8 cellular contexts compared by ENCODE assay signal in the genomic region with DNA sequence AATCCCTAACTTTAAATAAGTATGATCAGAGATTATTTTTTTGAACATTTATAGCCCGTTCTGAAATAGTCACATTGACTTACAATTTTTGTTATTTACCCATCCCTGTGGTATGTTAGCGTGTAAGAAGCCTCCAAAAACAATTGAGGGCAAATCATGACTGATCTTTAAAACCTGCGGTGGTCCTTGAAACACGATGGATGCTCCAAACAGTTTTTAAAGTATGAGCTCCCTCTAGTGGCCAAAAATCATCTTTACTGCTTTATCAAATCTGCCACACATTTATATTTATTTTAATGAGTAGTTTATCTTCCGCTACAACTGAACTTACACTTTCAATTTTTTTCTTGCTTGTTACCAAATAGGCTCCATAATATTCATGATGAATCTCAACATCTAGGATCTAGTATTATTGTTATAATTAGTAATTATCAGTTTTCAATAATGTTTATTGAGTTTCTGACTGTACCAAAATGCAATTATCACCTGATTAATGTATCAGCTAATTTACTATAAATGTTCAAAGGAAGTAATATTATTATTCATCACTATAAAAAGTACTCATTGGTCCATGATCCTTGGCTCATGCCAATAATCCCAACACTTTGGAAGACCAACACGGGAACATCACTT. TPM values are rescaled to one million over a fixed set of nuclear protein-coding genes. Genes with fewer than 3 reads are reported as not detected.
DNase-seq lines count a peak whose midpoint lies in the region; ATAC-seq and TF ChIP-seq lines count a peak whose summit lies in the region.

No MANE protein-coding gene starts in this region.

- H3K9me3 ChIP-seq in OCI-LY3 (ENCODE audit: insufficient read depth, low read length) = no peaks in the 10 kb centered on the region

- H3K4me3 Mint-ChIP-seq in CD14-positive monocyte = no peak overlapping the region

- DNase-seq in CD14-positive monocyte (ENCODE audit: low spot score) = no peak
- peak; percentile 77 to 83 for DNase-seq in Kasumi-1 (lab: John Stamatoyannopoulos, UW)
- DNase-seq in coronary artery (ENCODE audit: low spot score) = no peak
- DNase-seq in midbrain (lab: John Stamatoyannopoulos, UW) = peak; percentile 64
- DNase-seq in activated CD4-positive, CD25-positive, alpha-beta regulatory T cell treated with anti-CD3 and anti-CD28 coated beads, Interleukin-2, amount 50 U/mL, for 72 hours = no peak
- no peak for DNase-seq in mucosa of gallbladder (ENCODE audit: low spot score)

- intact Hi-C loops in CD14-positive monocyte (cut with micrococcal nuclease) = loop anchor here (5.0 to 10.0 kb wide), 3 partner anchors 1125 to 1725 kb away; no protein-coding TSS in a partner anchor

- no peak overlapping the region for H3K27ac Mint-ChIP-seq in CD14-positive monocyte

- peak overlapping the region; percentile 56 for H3K4me2 ChIP-seq in OCI-LY3 (ENCODE audit: low read length)

- no peaks in the 10 kb centered on the region for H4K20me1 ChIP-seq in OCI-LY3 (ENCODE audit: insufficient read depth, low read length)

- H3K9me3 Mint-ChIP-seq in CD14-positive monocyte = no peaks in the 10 kb centered on the region

- no peaks in the 10 kb centered on the region for H3K27me3 ChIP-seq in OCI-LY3 (ENCODE audit: low read depth, low read length)

- H3K4me3 ChIP-seq in OCI-LY3 (ENCODE audit: low read length) (no peak overlapping the region), coronary artery (no peak overlapping the region)

- no peak overlapping the region for H3K27ac ChIP-seq in OCI-LY3 (ENCODE audit: low read length)
- H3K27ac ChIP-seq in coronary artery = no peak overlapping the region

- H3K27me3 Mint-ChIP-seq in CD14-positive monocyte (ENCODE audit: low read depth in 3 of 3) = peaks cover 0 to 1% (median 0%) of the 10 kb centered on the region in 3 donors

- peaks cover 2% of the 10 kb centered on the region for H3K4me1 Mint-ChIP-seq in CD14-positive monocyte

- no peaks in the 10 kb centered on the region for H3K36me3 Mint-ChIP-seq in CD14-positive monocyte

- H3K36me3 ChIP-seq in OCI-LY3 (replicated peaks; ENCODE audit: low read depth, low read length) = no peaks in the 10 kb centered on the region

- TF ChIP-seq CTCF in CD14-positive monocyte (IDR thresholded peaks at IDR 0.05) (peak; percentile 79), OCI-LY3 (IDR thresholded peaks at IDR 0.05; ENCODE audit: low read depth, low read length) (peak; percentile 69), coronary artery (IDR thresholded peaks at IDR 0.05) (peak; percentile 58)

- H3K79me2 ChIP-seq in OCI-LY3 (ENCODE audit: low read length) = no peaks in the 10 kb centered on the region

- H3K9ac ChIP-seq in OCI-LY3 (ENCODE audit: low read length) = no peak overlapping the region

- H2AFZ ChIP-seq in OCI-LY3 (ENCODE audit: low read depth, low read length) = no peak overlapping the region; the same call in 1 of the 2 replicates

- ATAC-seq in GM19043 (IDR thresholded peaks at IDR 0.05; ENCODE audit: low read depth, unreplicated experiment) = peak; percentile 54

- H3K4me1 ChIP-seq in OCI-LY3 (ENCODE audit: low read length) = no peaks in the 10 kb centered on the region

RNA-seq across cellular contexts. Expression of a gene that starts 52.2 kb away (rescaled TPM):
- polyA plus RNA-seq in CD14-positive monocyte = 10 to 100 TPM; 12.1 to 14.4 TPM
- 114 TPM for total RNA-seq in mucosa of gallbladder

Comparison
In these comparisons a context has a peak if more than half of its experiments do, and no peak if none do; other contexts are left out.
1. DNase-seq: peak in Kasumi-1 (2 of 2) and midbrain (single experiment); none in CD14-positive monocyte (single experiment), coronary artery (single experiment), activated CD4-positive, CD25-positive, alpha-beta regulatory T cell treated with anti-CD3 and anti-CD28 coated beads, Interleukin-2, amount 50 U/mL, for 72 hours (single experiment) and mucosa of gallbladder (single experiment).
2. Peak in every context shown above with its lines, with median percentiles within 50 percentile points of each other: CTCF ChIP-seq.